Comparison of ENCODE assay signal across 8 cellular contexts in genomic region chr17:28041844-28042656, GRCh38. TPM values are rescaled to one million over a fixed set of nuclear protein-coding genes. Genes with fewer than 3 reads are reported as not detected.
A peak's percentile ranks its signal among the peaks of the same experiment; 100 is the strongest.
DNase-seq lines count a peak whose midpoint lies in the region; ATAC-seq and TF ChIP-seq lines count a peak whose summit lies in the region.

No MANE protein-coding gene starts in this region.

- peak overlapping the region; percentile 85 for H3K4me3 Mint-ChIP-seq in activated T-cell treated with anti-CD3 and anti-CD28 coated beads, Interleukin-2, amount 50 U/mL, for 24 hours

- peak overlapping the region; percentile 79 for H3K4me2 ChIP-seq in mammary epithelial cell (ENCODE audit: insufficient read depth, low read depth, low read length)

- H3K27me3 Mint-ChIP-seq in activated T-cell treated with anti-CD3 and anti-CD28 coated beads, Interleukin-2, amount 50 U/mL, for 24 hours: no peaks in the 10 kb centered on the region

- no peaks in the 10 kb centered on the region for H3K9me3 Mint-ChIP-seq in activated T-cell treated with anti-CD3 and anti-CD28 coated beads, Interleukin-2, amount 50 U/mL, for 24 hours

- under 1% methylated on average over 23 of the region's 34 CpGs for WGBS in HUES64
- 0% methylated on average over 2 of the region's 34 CpGs for WGBS in mammary epithelial cell (ENCODE audit: low coverage, missing lambda C conversion rate)

- peaks cover 58% of the 10 kb centered on the region for H3K4me1 Mint-ChIP-seq in activated T-cell treated with anti-CD3 and anti-CD28 coated beads, Interleukin-2, amount 50 U/mL, for 24 hours (ENCODE audit: low read depth)

- H3K79me2 ChIP-seq in mammary epithelial cell (ENCODE audit: insufficient read depth, low read length): peaks cover 52% of the 10 kb centered on the region

- H3K27ac Mint-ChIP-seq in activated T-cell treated with anti-CD3 and anti-CD28 coated beads, Interleukin-2, amount 50 U/mL, for 24 hours: peak overlapping the region; percentile 81

- peak overlapping the region; percentile 39; the same call in 1 of the 2 replicates for H3K27ac ChIP-seq in HUES64 (ENCODE audit: low read depth, low read length)
- peak overlapping the region; percentile 36 for H3K27ac ChIP-seq in mammary epithelial cell (ENCODE audit: insufficient read depth, low read depth, low read length)
- H3K27ac ChIP-seq in lower lobe of right lung: peak overlapping the region; percentile 87

- peak overlapping the region; percentile 78 for H2AFZ ChIP-seq in mammary epithelial cell (ENCODE audit: low read depth, low read length)

- TF ChIP-seq CTCF in mammary epithelial cell (conservative IDR thresholded peaks at IDR 0.05 in 1 of 2, IDR thresholded peaks at IDR 0.05 in 1 of 2; ENCODE audit: extremely low read depth in 1 of 2, insufficient read depth in 1 of 2, low read depth in 1 of 2, low read length in 2 of 2): no peak
- TF ChIP-seq CTCF in lower lobe of right lung (IDR thresholded peaks at IDR 0.05): no peak

- CTCF ChIA-PET in mammary epithelial cell (lab: Charles Lee; ENCODE audit: low non-redundant PET): no interaction called here

- H3K36me3 ChIP-seq in HUES64 (ENCODE audit: insufficient read depth, low read length) (peaks cover 19% of the 10 kb centered on the region), mammary epithelial cell (ENCODE audit: insufficient read depth, low read length) (no peaks in the 10 kb centered on the region), lower lobe of right lung (no peaks in the 10 kb centered on the region)

- intact Hi-C loops in mammary epithelial cell (cut with micrococcal nuclease): loop anchor here (1.0 to 10.0 kb wide), 6 partner anchors 93 to 305 kb away; partner anchors contain the start of genes IFT20, LYRM9, TMEM97 and TNFAIP1
- intact Hi-C loops in lower lobe of right lung (cut with DNase I): loop anchor here (10.0 kb wide), 1 partner anchor 263 kb away; no protein-coding TSS in a partner anchor

- H3K36me3 Mint-ChIP-seq in activated T-cell treated with anti-CD3 and anti-CD28 coated beads, Interleukin-2, amount 50 U/mL, for 24 hours (ENCODE audit: low read depth): peaks cover 19% of the 10 kb centered on the region

- ATAC-seq in lower lobe of right lung: peak; percentile 14 to 41

- no peaks in the 10 kb centered on the region for H3K9me3 ChIP-seq in HUES64 (ENCODE audit: insufficient read depth, low read depth, low read length)
- H3K9me3 ChIP-seq in mammary epithelial cell (replicated peaks; ENCODE audit: insufficient read depth, low read length): no peaks in the 10 kb centered on the region
- no peaks in the 10 kb centered on the region for H3K9me3 ChIP-seq in lower lobe of right lung

- H4K20me1 ChIP-seq in mammary epithelial cell (ENCODE audit: insufficient read depth, low read length): no peaks in the 10 kb centered on the region

- dilution Hi-C loops in mammary epithelial cell (cut with HindIII; ENCODE audit: low sequenced_read_pairs): loop anchor here (5.0 kb wide), 1 partner anchor 35 kb away; no protein-coding TSS in a partner anchor

- in situ Hi-C loops in mammary epithelial cell (cut with MboI; ENCODE audit: low sequenced_read_pairs in 2 of 2): no loop called here

- no peaks in the 10 kb centered on the region for H3K27me3 ChIP-seq in HUES64 (ENCODE audit: insufficient read depth, low read length)
- no peaks in the 10 kb centered on the region for H3K27me3 ChIP-seq in mammary epithelial cell (ENCODE audit: insufficient read depth, low read length)
- H3K27me3 ChIP-seq in lower lobe of right lung (ENCODE audit: low read depth): no peaks in the 10 kb centered on the region

- DNase-seq in activated T-cell treated with anti-CD3 and anti-CD28 coated beads, Interleukin-2, amount 50 U/mL, for 24 hours: no peak
- no peak for DNase-seq in activated T-cell treated with anti-CD3 and anti-CD28 coated beads, Interleukin-2, amount 50 U/mL, for 48 hours
- no peak for DNase-seq in mammary epithelial cell
- DNase-seq in lower lobe of right lung: no peak
- DNase-seq in ureter (ENCODE audit: low spot score): peak; percentile 46
- DNase-seq in EL: no peak
- no peak for DNase-seq in inferior parietal cortex (ENCODE audit: extremely low spot score)

- H3K9ac ChIP-seq in HUES64 (ENCODE audit: low read depth, low read length) (peak overlapping the region; percentile 77), mammary epithelial cell (ENCODE audit: insufficient read depth, low read length) (peak overlapping the region; percentile 66)

- H3K4me3 ChIP-seq in HUES64 (ENCODE audit: low read length) (peak overlapping the region; percentile 91), mammary epithelial cell (replicated peaks in 1 of 3; ENCODE audit: insufficient read depth in 1 of 3, low read depth in 2 of 3, low read length in 3 of 3) (peak overlapping the region; percentile 79 to 87 (median 86)), lower lobe of right lung (peak overlapping the region; percentile 89)

- BruUV-seq in mammary epithelial cell (replicated peaks; lab: Mats Ljungman, UMichigan): no TSS peak

- H3K4me1 ChIP-seq in HUES64 (ENCODE audit: insufficient read depth, low read length) (peaks cover 37% of the 10 kb centered on the region), mammary epithelial cell (ENCODE audit: insufficient read depth, low read length) (peaks cover 13% of the 10 kb centered on the region), lower lobe of right lung (peaks cover 35% of the 10 kb centered on the region)

RNA-seq across cellular contexts. Expression of gene NLK, which starts 0.4 kb away (rescaled TPM):
- polyA plus RNA-seq in HUES64 (2013, experiment 1 of 2): 28.9 TPM
- polyA plus RNA-seq in HUES64 (2013, experiment 2 of 2): 26.6 TPM
- total RNA-seq in mammary epithelial cell: 10 to 100 TPM; 15.1 to 18.8 TPM
- 8.8 TPM for polyA plus RNA-seq in mammary epithelial cell
- 32.1 TPM for polyA minus RNA-seq in mammary epithelial cell
- total RNA-seq in lower lobe of right lung: 23.8 TPM
- total RNA-seq in ureter: 36.0 TPM

Comparison
In these comparisons a context has a peak if more than half of its experiments do, and no peak if none do; other contexts are left out.
1. H3K27ac ChIP-seq: peak in every context shown above with its lines; median percentile 87 in lower lobe of right lung; 39 in HUES64; 36 in mammary epithelial cell.